ENCODE assay signal across 7 cellular contexts in genomic region chr7:76981187-76981970, GRCh38. TPM values are rescaled to one million over a fixed set of nuclear protein-coding genes. Genes with fewer than 3 reads are reported as not detected.
"Had no signal": no experiment of that assay in that cellular context is flagged by ENCODE, and none has a peak within 500 bp of the region (broad histone marks: within the 10 kb centered on the region; RNA-seq: fewer than 3 reads in every experiment).

No MANE protein-coding gene starts in this region.

RNA-seq across cellular contexts. Expression of gene SPDYE17, which starts 50.8 kb away (rescaled TPM):
- total RNA-seq: GM23248, GM23338, H1, H4, H7, H9, HFFc6 had no signal
